In the genomic region with DNA sequence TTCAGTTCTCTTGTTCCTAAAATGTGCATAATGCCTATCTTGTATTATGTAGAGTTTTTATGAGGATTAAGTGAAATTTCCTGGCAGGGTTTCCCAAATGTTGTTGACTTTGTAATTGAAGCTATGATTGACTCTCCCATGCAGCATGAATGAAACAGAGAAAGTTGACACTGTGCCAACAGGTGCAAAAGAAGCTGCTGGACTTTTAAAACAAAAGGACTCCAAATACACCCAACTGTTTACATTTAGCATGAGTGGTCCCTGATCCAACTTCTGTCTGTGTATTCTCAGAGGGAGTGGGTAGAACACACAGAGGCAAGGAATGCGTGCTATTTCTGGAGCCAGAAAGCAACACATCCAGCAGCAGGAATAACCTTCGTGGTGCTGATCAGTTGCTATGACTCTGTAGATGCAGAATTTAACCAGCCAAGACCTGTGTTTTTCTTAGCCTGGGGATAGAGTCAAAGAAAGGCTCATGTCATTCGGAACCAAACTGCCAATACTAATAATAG, we compare ENCODE assay signal across 11 cellular contexts. TPM values are rescaled to one million over a fixed set of nuclear protein-coding genes. Genes with fewer than 3 reads are reported as not detected.
DNase-seq lines count a peak whose midpoint lies in the region; ATAC-seq, FAIRE-seq and TF ChIP-seq lines count a peak whose summit lies in the region.
"Had no signal": no experiment of that assay in that cellular context is flagged by ENCODE, and none has a peak within 500 bp of the region (broad histone marks: within the 10 kb centered on the region; RNA-seq: fewer than 3 reads in every experiment).

No MANE protein-coding gene starts in this region.

- no peaks in the 10 kb centered on the region; a peak in 2 of 5 replicates for H3K4me1 ChIP-seq in K562 (replicated peaks in 1 of 2; ENCODE audit: control insufficient read depth in 2 of 2, insufficient read depth in 2 of 2, low read length in 2 of 2)
- no peaks in the 10 kb centered on the region for H3K4me1 ChIP-seq in mucosa of descending colon (ENCODE audit: low read depth)

- H3K27ac Mint-ChIP-seq in Calu3 (ENCODE audit: unreplicated experiment): no peak overlapping the region

- H3K9ac ChIP-seq in K562 (ENCODE audit: insufficient read depth in 1 of 2, low read depth in 2 of 2, low read length in 2 of 2): no peak overlapping the region

- WGBS in K562 (ENCODE audit: insufficient coverage, low coverage, missing lambda C conversion rate): 33% methylated on average over 3 of the region's 3 CpGs

- CTCF ChIA-PET in Calu3 (lab: Charles Lee) (interaction anchor here (1.0 to 1.3 kb wide), 2 partner anchors 19 to 42 kb away, joined by 3 read pairs; no protein-coding TSS in a partner anchor), K562 (lab: Yijun Ruan, JAX; ENCODE audit: low intra/inter-chr PET ratio) (interaction anchor here (0.7 kb wide), 1 partner anchor 342 kb away, joined by 3 read pairs; no protein-coding TSS in a partner anchor)

- POLR2A ChIA-PET in K562 (lab: Yijun Ruan, JAX): interaction anchor here (0.9 kb wide), 1 partner anchor 11 kb away, joined by 3 read pairs; no protein-coding TSS in a partner anchor

- H2AFZ ChIP-seq in K562 (ENCODE audit: low read depth, low read length): no peak overlapping the region

- H3K27me3 ChIP-seq in K562 (ENCODE audit: control insufficient read depth in 2 of 2, insufficient read depth in 2 of 2, low read length in 2 of 2): no peaks in the 10 kb centered on the region

- in situ Hi-C loops in K562 (cut with MboI): loop anchor here (5.0 kb wide), 1 partner anchor 38 kb away; no protein-coding TSS in a partner anchor

- TF ChIP-seq CTCF in Calu3 (IDR thresholded peaks at IDR 0.05; ENCODE audit: unreplicated experiment) (no peak), K562 (IDR thresholded peaks at IDR 0.05 in 2 of 3, conservative IDR thresholded peaks at IDR 0.05 in 1 of 3; ENCODE audit: insufficient read depth in 2 of 3, low read depth in 1 of 3, low read length in 3 of 3) (no peak), mucosa of descending colon (IDR thresholded peaks at IDR 0.05) (no peak)

- H3K36me3 Mint-ChIP-seq in Calu3 (ENCODE audit: insufficient read depth, unreplicated experiment): no peaks in the 10 kb centered on the region

- H3K9me3 ChIP-seq in K562 (replicated peaks; ENCODE audit: control insufficient read depth, insufficient read depth, low read depth, low read length) (no peaks in the 10 kb centered on the region), mucosa of descending colon (no peaks in the 10 kb centered on the region)

- H3K27me3 Mint-ChIP-seq in Calu3 (ENCODE audit: unreplicated experiment): no peaks in the 10 kb centered on the region

- no peaks in the 10 kb centered on the region for H4K20me1 ChIP-seq in K562 (replicated peaks; ENCODE audit: control insufficient read depth, insufficient read depth, low read length)

- intact Hi-C loops in Calu3 (cut with micrococcal nuclease; ENCODE audit: unreplicated experiment) (no loop called here), K562 (cut with micrococcal nuclease) (no loop called here), mucosa of descending colon (cut with DNase I, micrococcal nuclease) (no loop called here)

- H3K9me3 Mint-ChIP-seq in Calu3 (ENCODE audit: low read depth, unreplicated experiment): no peaks in the 10 kb centered on the region

- no peak for TF ChIP-seq POLR2A in K562 (conservative IDR thresholded peaks at IDR 0.05)

- H3K4me1 Mint-ChIP-seq in Calu3 (ENCODE audit: low read depth, unreplicated experiment): peaks cover 12% of the 10 kb centered on the region

- H3K4me2 ChIP-seq in K562 (ENCODE audit: insufficient read depth, low read length): no peak overlapping the region

- BruUV-seq in Calu3 (replicated peaks; lab: Mats Ljungman, UMichigan) (no TSS peak), K562 (replicated peaks; lab: Mats Ljungman, UMichigan) (no TSS peak)

- no peak for TF ChIP-seq EP300 in K562 (IDR thresholded peaks at IDR 0.05; ENCODE audit: low read length)

- H3K4me3 ChIP-seq in K562 (no peak overlapping the region), mucosa of descending colon (no peak overlapping the region)
- H3K4me3 ChIP-seq: SK-N-MC had no signal

- no peak overlapping the region for H3K4me3 Mint-ChIP-seq in Calu3 (ENCODE audit: low read depth, unreplicated experiment)

- ATAC-seq in K562: no peak
- ATAC-seq in mucosa of descending colon: peak; percentile 61
- no peak for ATAC-seq in GM18861 (IDR thresholded peaks at IDR 0.05; ENCODE audit: unreplicated experiment)
- ATAC-seq in GM18511 (IDR thresholded peaks at IDR 0.05; ENCODE audit: unreplicated experiment): no peak
- ATAC-seq: stimulated activated naive CD8-positive, alpha-beta T cell treated with anti-CD3 and anti-CD28 coated beads, Interleukin-15, Interleukin-2, amounts not matched to agents 100 U/mL and 50 U/mL, for 24 hours had no signal

- H3K27ac ChIP-seq in K562 (ENCODE audit: extremely low read depth, low read depth, low read length): no peak overlapping the region
- H3K27ac ChIP-seq: SK-N-MC had no signal

- FAIRE-seq in K562 (lab: Jason Lieb, UNC): no peak

- H3K9me1 ChIP-seq in K562 (ENCODE audit: control insufficient read depth, insufficient read depth, low read length): no peaks in the 10 kb centered on the region

- H3K36me3 ChIP-seq in K562 (ENCODE audit: control insufficient read depth, insufficient read depth, low read length) (no peaks in the 10 kb centered on the region), mucosa of descending colon (ENCODE audit: low read depth) (no peaks in the 10 kb centered on the region)

- DNase-seq in Calu3: peak; percentile 56
- DNase-seq in NCI-H146 treated with DMSO at 0.1 percent for 48 hours (lab: John Stamatoyannopoulos, UW; ENCODE audit: unreplicated experiment): peak; percentile 96
- no peak for DNase-seq in K562 (ENCODE audit: extremely low read depth in 1 of 4, low spot score in 3 of 4)
- DNase-seq in mucosa of descending colon: peak in 1 of 3 donors; percentile 51
- DNase-seq in cerebellum (ENCODE audit: low spot score): no peak
- DNase-seq in NCI-H2227 (lab: John Stamatoyannopoulos, UW; ENCODE audit: unreplicated experiment): no peak
- DNase-seq: nucleus accumbens; stimulated activated naive CD8-positive, alpha-beta T cell treated with anti-CD3 and anti-CD28 coated beads, Interleukin-15, Interleukin-2, amounts not matched to agents 100 U/mL and 50 U/mL, for 24 hours had no signal

- TF ChIP-seq RAD21 in K562 (CRISPR knock-in tag; conservative IDR thresholded peaks at IDR 0.05 in 1 of 2, IDR thresholded peaks at IDR 0.05 in 1 of 2): no peak

- no peaks in the 10 kb centered on the region for H3K79me2 ChIP-seq in K562 (ENCODE audit: control insufficient read depth, insufficient read depth, low read length)

TF ChIP-seq in K562, 482 proteins besides CTCF, POLR2A, EP300 and RAD21:
- TF ChIP-seq, protein P1, sequence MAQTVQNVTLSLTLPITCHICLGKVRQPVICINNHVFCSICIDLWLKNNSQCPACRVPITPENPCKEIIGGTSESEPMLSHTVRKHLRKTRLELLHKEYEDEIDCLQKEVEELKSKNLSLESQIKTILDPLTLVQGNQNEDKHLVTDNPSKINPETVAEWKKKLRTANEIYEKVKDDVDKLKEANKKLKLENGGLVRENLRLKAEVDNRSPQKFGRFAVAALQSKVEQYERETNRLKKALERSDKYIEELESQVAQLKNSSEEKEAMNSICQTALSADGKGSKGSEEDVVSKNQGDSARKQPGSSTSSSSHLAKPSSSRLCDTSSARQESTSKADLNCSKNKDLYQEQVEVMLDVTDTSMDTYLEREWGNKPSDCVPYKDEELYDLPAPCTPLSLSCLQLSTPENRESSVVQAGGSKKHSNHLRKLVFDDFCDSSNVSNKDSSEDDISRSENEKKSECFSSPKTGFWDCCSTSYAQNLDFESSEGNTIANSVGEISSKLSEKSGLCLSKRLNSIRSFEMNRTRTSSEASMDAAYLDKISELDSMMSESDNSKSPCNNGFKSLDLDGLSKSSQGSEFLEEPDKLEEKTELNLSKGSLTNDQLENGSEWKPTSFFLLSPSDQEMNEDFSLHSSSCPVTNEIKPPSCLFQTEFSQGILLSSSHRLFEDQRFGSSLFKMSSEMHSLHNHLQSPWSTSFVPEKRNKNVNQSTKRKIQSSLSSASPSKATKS (CRISPR knock-in tag; IDR thresholded peaks at IDR 0.05): no peak
- 0 out of 2 replicates have a peak, but pooled peaks have one; percentile 30 for TF ChIP-seq NFIC (IDR thresholded peaks at IDR 0.05)

RNA-seq across cellular contexts. Expression of a gene that starts 14.4 kb away (rescaled TPM):
- total RNA-seq in Calu3 (2022) (0.07 TPM in 1 of 2 replicates, not detected in the other), K562 (2014; rRNA removed) (2.7 and 3.0 TPM in 2 replicates), K562 (2014; rRNA removed; fragmentation: Illumina TruSeq; extraction: Trizol) (3.2 TPM in 2 replicates), K562 (2015; rRNA removed; fragmentation: Illumina TruSeq; extraction: Trizol) (3.2 and 3.4 TPM in 2 replicates), K562 (2021) (4.6 and 5.7 TPM in 2 replicates), mucosa of descending colon (1 to 10 TPM in 2 of 3 donors, under 1 TPM in 1; 0.46 to 9.7 (median 2.0) TPM), cerebellum (0.91 TPM)
- 20.1 and 23.9 TPM in 2 replicates for total RNA-seq in K562 (2011; cell fraction: chromatin; rRNA removed; ENCODE audit: low replicate concordance)
- total RNA-seq in K562 (2011; cell fraction: nucleolus; rRNA removed): 9.9 and 13.2 TPM in 2 replicates
- total RNA-seq in K562 (2011; cell fraction: nucleoplasm; rRNA removed): 17.7 and 34.0 TPM in 2 replicates
- polyA plus RNA-seq in K562 (2011; rRNA removed) (2.6 and 3.1 TPM in 2 replicates), K562 (2014; fragmentation: Illumina TruSeq; extraction: Trizol) (4.6 and 4.8 TPM in 2 replicates), K562 (2014; fragmentation: Nextera tagmentation; extraction: Ambion mirVana) (under 1 TPM; 0.63 to 0.68 TPM), K562 (2014; rRNA removed) (3.7 and 4.7 TPM in 2 replicates)
- 1.3 and 1.9 TPM in 2 replicates for polyA plus RNA-seq in K562 (2011; cell fraction: cytosol; rRNA removed)
- polyA plus RNA-seq in K562 (2011; cell fraction: nucleus; rRNA removed): 9.8 and 13.1 TPM in 2 replicates
- 2.8 and 4.2 TPM in 2 replicates for polyA plus RNA-seq in K562 (2012)
- polyA minus RNA-seq in K562 (2011; rRNA and poly(A)+ RNA removed): 3.5 and 4.8 TPM in 2 replicates
- 2.2 and 3.1 TPM in 2 replicates for polyA minus RNA-seq in K562 (2011; cell fraction: cytosol; rRNA and poly(A)+ RNA removed)
- 6.5 and 9.7 TPM in 2 replicates for polyA minus RNA-seq in K562 (2011; cell fraction: nucleus; rRNA and poly(A)+ RNA removed)

Comparison
In these comparisons a context has a peak if more than half of its experiments do, and no peak if none do; other contexts are left out.
1. DNase-seq: peak in Calu3 (single experiment) and NCI-H146 treated with DMSO at 0.1 percent for 48 hours (single experiment); none in K562 (0 of 4), cerebellum (single experiment) and NCI-H2227 (single experiment).